ENCODE assay signal across 8 cellular contexts in genomic region chr5:88675758-88676636, GRCh38.
A peak's percentile ranks its signal among the peaks of the same experiment; 100 is the strongest.
DNase-seq lines count a peak whose midpoint lies in the region; ATAC-seq, FAIRE-seq and TF ChIP-seq lines count a peak whose summit lies in the region.

No MANE protein-coding gene starts in this region.

- TF ChIP-seq CTCF in astrocyte (IDR thresholded peaks at IDR 0.05; ENCODE audit: insufficient read depth, low read depth, low read length) (no peak), smooth muscle cell (IDR thresholded peaks at IDR 0.05; ENCODE audit: borderline replicate concordance, insufficient read depth, poor library complexity, severe bottlenecking) (no peak)

- peak overlapping the region; percentile 83 for H3K4me3 ChIP-seq in astrocyte (ENCODE audit: insufficient read depth, low read depth, low read length)
- H3K4me3 ChIP-seq in iPS-20b (ENCODE audit: low read length) = peak overlapping the region; percentile 58
- H3K4me3 ChIP-seq in smooth muscle cell = peak overlapping the region; percentile 58

- H3K27me3 Mint-ChIP-seq in astrocyte (ENCODE audit: low read depth, unreplicated experiment) = peaks cover 68% of the 10 kb centered on the region

- H3K4me2 ChIP-seq in astrocyte (ENCODE audit: low read length) (peak overlapping the region; percentile 91), smooth muscle cell (peak overlapping the region; percentile 97)

- no peaks in the 10 kb centered on the region for H3K36me3 Mint-ChIP-seq in astrocyte (ENCODE audit: low read depth, unreplicated experiment)

- peak; percentile 90 for DNase-seq in Ammon's horn (ENCODE audit: low spot score)
- peak; percentile 85 for DNase-seq in NCI-H524 treated with DMSO at 0.1 percent for 48 hours (lab: John Stamatoyannopoulos, UW)
- peak; percentile 98 for DNase-seq in astrocyte (ENCODE audit: low read depth)
- DNase-seq in smooth muscle cell (lab: John Stamatoyannopoulos, UW; ENCODE audit: unreplicated experiment) = no peak
- DNase-seq in NCI-H2196 (lab: John Stamatoyannopoulos, UW; ENCODE audit: unreplicated experiment) = no peak

- FAIRE-seq in astrocyte (lab: Jason Lieb, UNC) = no peak

- H4K20me1 ChIP-seq in astrocyte (ENCODE audit: insufficient read depth, low read length) (peaks cover 12% of the 10 kb centered on the region), smooth muscle cell (ENCODE audit: low read depth) (no peaks in the 10 kb centered on the region)

- peak overlapping the region; percentile 72 for H2AFZ ChIP-seq in astrocyte (ENCODE audit: low read depth, low read length)
- H2AFZ ChIP-seq in smooth muscle cell (ENCODE audit: low read depth) = peak overlapping the region; percentile 91

- no peaks in the 10 kb centered on the region for H3K9me3 Mint-ChIP-seq in astrocyte (ENCODE audit: unreplicated experiment)

- H3K27me3 ChIP-seq in astrocyte (ENCODE audit: insufficient read depth, low read length) (peaks cover 12% of the 10 kb centered on the region), iPS-20b (ENCODE audit: insufficient read depth, low read length) (peaks cover 100% of the 10 kb centered on the region), smooth muscle cell (ENCODE audit: low read depth) (peaks cover 100% of the 10 kb centered on the region)

- H3K9me3 ChIP-seq in astrocyte (ENCODE audit: insufficient read depth, low read depth, low read length) (no peaks in the 10 kb centered on the region), iPS-20b (ENCODE audit: insufficient read depth, low read depth, low read length) (no peaks in the 10 kb centered on the region), smooth muscle cell (replicated peaks; ENCODE audit: low read depth) (no peaks in the 10 kb centered on the region)

- H3K27ac ChIP-seq in astrocyte (ENCODE audit: low read depth, low read length) (peak overlapping the region; percentile 93), iPS-20b (ENCODE audit: low read length) (no peak overlapping the region), smooth muscle cell (ENCODE audit: low read depth) (no peak overlapping the region)

- H3K4me1 ChIP-seq in astrocyte (ENCODE audit: insufficient read depth, low read length) (peaks cover 34% of the 10 kb centered on the region), iPS-20b (ENCODE audit: insufficient read depth, low read length) (peaks cover 37% of the 10 kb centered on the region; the same call in 1 of the 2 replicates), smooth muscle cell (ENCODE audit: low read depth) (peaks cover 11% of the 10 kb centered on the region)

- peaks cover 85% of the 10 kb centered on the region for H3K79me2 ChIP-seq in astrocyte (ENCODE audit: insufficient read depth, low read length)
- no peaks in the 10 kb centered on the region for H3K79me2 ChIP-seq in smooth muscle cell (ENCODE audit: low read depth)

- H3F3A ChIP-seq in smooth muscle cell (ENCODE audit: low read depth) = peaks cover 4% of the 10 kb centered on the region

- H3K4me3 Mint-ChIP-seq in astrocyte (ENCODE audit: unreplicated experiment) = peak overlapping the region; percentile 84

- ATAC-seq in GM18867 (IDR thresholded peaks at IDR 0.05; ENCODE audit: unreplicated experiment) (peak; percentile 55), HG03097 (IDR thresholded peaks at IDR 0.05; ENCODE audit: low FRiP score, unreplicated experiment) (peak; percentile 34)

- H3K27ac Mint-ChIP-seq in astrocyte (ENCODE audit: unreplicated experiment) = peak overlapping the region; percentile 44

- H3K4me1 Mint-ChIP-seq in astrocyte (ENCODE audit: low read depth, unreplicated experiment) = peaks cover 18% of the 10 kb centered on the region

- H3K36me3 ChIP-seq in astrocyte (ENCODE audit: insufficient read depth, low read length) (no peaks in the 10 kb centered on the region), iPS-20b (ENCODE audit: insufficient read depth, low read depth, low read length) (no peaks in the 10 kb centered on the region), smooth muscle cell (ENCODE audit: low read depth) (no peaks in the 10 kb centered on the region)

- 1% methylated on average over 48 of the region's 52 CpGs for WGBS in smooth muscle cell (ENCODE audit: low lambda C conversion rate)

- H3K9ac ChIP-seq in astrocyte (ENCODE audit: low read length) (peak overlapping the region; percentile 91), iPS-20b (ENCODE audit: low read depth, low read length) (peak overlapping the region; percentile 39; the same call in 1 of the 2 replicates), smooth muscle cell (ENCODE audit: low read depth) (no peak overlapping the region)

Comparison
In these comparisons a context has a peak if more than half of its experiments do, and no peak if none do; other contexts are left out.
1. DNase-seq: peak in Ammon's horn (single experiment), NCI-H524 treated with DMSO at 0.1 percent for 48 hours (single experiment) and astrocyte (single experiment); none in smooth muscle cell (single experiment) and NCI-H2196 (single experiment).
2. Peak in every context shown above with its lines, with median percentiles within 50 percentile points of each other: H3K4me3 ChIP-seq.